Comparison of ENCODE assay signal across 9 cellular contexts in genomic region chr20:2468581-2469407, GRCh38. TPM values are rescaled to one million over a fixed set of nuclear protein-coding genes. Genes with fewer than 3 reads are reported as not detected.
DNase-seq lines count a peak whose midpoint lies in the region; FAIRE-seq and TF ChIP-seq lines count a peak whose summit lies in the region.
"Had no signal": no experiment of that assay in that cellular context is flagged by ENCODE, and none has a peak within 500 bp of the region (broad histone marks: within the 10 kb centered on the region; RNA-seq: fewer than 3 reads in every experiment).

No MANE protein-coding gene starts in this region.

- H3K4me3 ChIP-seq in GM12875 (ENCODE audit: low read depth, low read length) (peak overlapping the region; percentile 72), trophoblast cell (ENCODE audit: low read depth, low read length) (no peak overlapping the region), transverse colon (peak overlapping the region in 2 of 4 donors; percentile 64 to 81), Peyer's patch (peak overlapping the region in 2 of 4 donors; percentile 59 to 94)

- peaks cover 9% of the 10 kb centered on the region for H3K79me1 ChIP-seq in trophoblast cell (ENCODE audit: low read length)

- H3K27me3 ChIP-seq in trophoblast cell (ENCODE audit: insufficient read depth, low read length) (no peaks in the 10 kb centered on the region), transverse colon (no peaks in the 10 kb centered on the region), Peyer's patch (no peaks in the 10 kb centered on the region)

- peaks cover 0 to 5% of the 10 kb centered on the region in 2 experiments for H3K4me1 ChIP-seq in trophoblast cell (ENCODE audit: control insufficient read depth in 1 of 2, insufficient read depth in 2 of 2, low read length in 2 of 2)
- H3K4me1 ChIP-seq in transverse colon, result peaks cover 12 to 25% (median 17%) of the 10 kb centered on the region in 4 donors
- H3K4me1 ChIP-seq in Peyer's patch, result peaks cover 0 to 21% (median 8%) of the 10 kb centered on the region in 4 donors

- WGBS in trophoblast cell (ENCODE audit: extremely low coverage, insufficient coverage, insufficient read length), result no CpG with 5 or more reads among the region's 11 CpGs
- 60 to 76% methylated on average over 2 to 11 of the region's 11 CpGs for WGBS in transverse colon (ENCODE audit: low coverage in 1 of 2), 2 donors

- peak overlapping the region; percentile 82 for H3K4ac ChIP-seq in trophoblast cell (ENCODE audit: low read depth, low read length)

- H4K91ac ChIP-seq in trophoblast cell (ENCODE audit: low read depth, low read length), result no peak overlapping the region

- no peak overlapping the region for H2BK12ac ChIP-seq in trophoblast cell (ENCODE audit: low read length)

- H3K9ac ChIP-seq in trophoblast cell (ENCODE audit: low read length), result peak overlapping the region; percentile 12

- no peak overlapping the region for H2AFZ ChIP-seq in trophoblast cell (ENCODE audit: insufficient read depth, low read length, poor library complexity)

- no peak overlapping the region for H4K12ac ChIP-seq in trophoblast cell (ENCODE audit: low read depth, low read length)

- FAIRE-seq in RCC 7860 (lab: Jason Lieb, UNC), result no peak

- DNase-seq in RKO (ENCODE audit: low spot score) (peak; percentile 39), epithelial cell of prostate (ENCODE audit: low read depth, low spot score) (no peak), trophoblast cell (no peak), RCC 7860 (ENCODE audit: low spot score) (no peak), transverse colon (no peak), cortex of kidney (lab: John Stamatoyannopoulos, UW) (no peak), Peyer's patch (no peak)
- DNase-seq: hypothalamus had no signal

- H2AK5ac ChIP-seq in trophoblast cell (ENCODE audit: low read length), result no peak overlapping the region

- H2BK120ac ChIP-seq in trophoblast cell (ENCODE audit: insufficient read depth, low read length, poor library complexity), result no peak overlapping the region

- peaks cover 24% of the 10 kb centered on the region for H3K79me2 ChIP-seq in trophoblast cell (ENCODE audit: control insufficient read depth, insufficient read depth, low read length, poor library complexity)

- peak overlapping the region; percentile 82 for H3K27ac ChIP-seq in epithelial cell of prostate
- H3K27ac ChIP-seq in trophoblast cell (ENCODE audit: low read depth, low read length), result no peak overlapping the region
- H3K27ac ChIP-seq in transverse colon, result peak overlapping the region in 2 of 4 donors; percentile 92 to 93
- peak overlapping the region in 1 of 4 donors; percentile 88 for H3K27ac ChIP-seq in Peyer's patch

- H3K23ac ChIP-seq in trophoblast cell (ENCODE audit: low read length), result peak overlapping the region; percentile 58

- intact Hi-C loops in transverse colon (cut with DNase I; ENCODE audit: low total_unique reads), result no loop called here

- in situ Hi-C loops in transverse colon (cut with MboI; ENCODE audit: low pct_ligation_motif_present in 1 of 4, low pct_unique_long_range_greater_than_20kb in 1 of 4, low sequenced_read_pairs in 3 of 4), result loop anchor here in 2 of 4 donors (10.0 to 25.0 kb wide), 2 partner anchors 176 to 256 kb away; no protein-coding TSS in a partner anchor

- H3K9me3 ChIP-seq in trophoblast cell (ENCODE audit: insufficient read depth, low read depth, low read length) (no peaks in the 10 kb centered on the region), transverse colon (no peaks in the 10 kb centered on the region), Peyer's patch (no peaks in the 10 kb centered on the region)

- TF ChIP-seq CTCF in GM12875 (IDR thresholded peaks at IDR 0.05; ENCODE audit: borderline replicate concordance, insufficient read depth, low read depth, low read length) (no peak), transverse colon (IDR thresholded peaks at IDR 0.05) (no peak), Peyer's patch (IDR thresholded peaks at IDR 0.05) (no peak)

- no peak for TF ChIP-seq EP300 in transverse colon (IDR thresholded peaks at IDR 0.05; ENCODE audit: low read depth)

- no peak overlapping the region for H2BK5ac ChIP-seq in trophoblast cell (ENCODE audit: low read depth, low read length, poor library complexity)

- H4K8ac ChIP-seq in trophoblast cell (ENCODE audit: low read depth, low read length), result no peak overlapping the region

- no peak for TF ChIP-seq POLR2A in transverse colon (IDR thresholded peaks at IDR 0.05)
- no peak for TF ChIP-seq POLR2A in Peyer's patch (IDR thresholded peaks at IDR 0.05)

- peak overlapping the region; percentile 45 for H3K4me2 ChIP-seq in trophoblast cell (ENCODE audit: low read length)

- H3K14ac ChIP-seq in trophoblast cell (ENCODE audit: low read length), result no peak overlapping the region

- no peak overlapping the region for H3K18ac ChIP-seq in trophoblast cell (ENCODE audit: low read length)

- peaks cover 21 to 31% of the 10 kb centered on the region in 2 experiments for H3K36me3 ChIP-seq in trophoblast cell (ENCODE audit: control insufficient read depth in 1 of 2, insufficient read depth in 2 of 2, low read length in 2 of 2)
- peaks cover 0 to 35% (median 19%) of the 10 kb centered on the region in 4 donors for H3K36me3 ChIP-seq in transverse colon
- peaks cover 0 to 39% (median 0%) of the 10 kb centered on the region in 3 donors for H3K36me3 ChIP-seq in Peyer's patch

RNA-seq across cellular contexts. Expression of gene SNRPB, which starts 1.8 kb away (rescaled TPM):
- polyA plus RNA-seq in trophoblast cell (2013), result 239 and 247 TPM in 2 replicates
- total RNA-seq in transverse colon (100 to 1,000 TPM in 3 of 4 donors, 10 to 100 TPM in 1; 50.9 to 144 (median 125) TPM), Peyer's patch (100 to 1,000 TPM in 3 of 4 donors, 10 to 100 TPM in 1; 74.6 to 129 (median 114) TPM)

RNA-seq across cellular contexts. Expression of gene ZNF343, which starts 39.9 kb away (rescaled TPM):
- polyA plus RNA-seq in trophoblast cell (2013), result 3.2 and 3.3 TPM in 2 replicates
- 1 to 10 TPM; 2.4 to 9.8 (median 6.1) TPM for total RNA-seq in transverse colon
- total RNA-seq in Peyer's patch, result 10 to 100 TPM in 1 of 4 donors, 1 to 10 TPM in 3; 6.3 to 13.3 (median 8.7) TPM
